ENCODE assay signal across 28 cellular contexts in genomic region chr7:26512737-26513136, GRCh38.
"Had no signal": no experiment of that assay in that cellular context is flagged by ENCODE, and none has a peak within 500 bp of the region (broad histone marks: within the 10 kb centered on the region; RNA-seq: fewer than 3 reads in every experiment).

No MANE protein-coding gene starts in this region.

- H3K36me3 ChIP-seq: adrenal gland, colonic mucosa, esophagus squamous epithelium, gastroesophageal sphincter had no signal

- H3K27ac ChIP-seq: adrenal gland, body of pancreas, colonic mucosa, epithelial cell of prostate, esophagus squamous epithelium, gastroesophageal sphincter had no signal

- H3K4me1 ChIP-seq: adrenal gland, colonic mucosa, esophagus squamous epithelium, gastroesophageal sphincter had no signal

- H3K27me3 ChIP-seq: adrenal gland, body of pancreas, colonic mucosa had no signal

- H3K4me3 ChIP-seq: adrenal gland, body of pancreas, colonic mucosa, esophagus squamous epithelium, gastroesophageal sphincter had no signal

- ATAC-seq: activated CD4-positive, alpha-beta T cell treated with anti-CD3 and anti-CD28 coated beads for 36 hours; activated CD8-positive, alpha-beta T cell treated with anti-CD3 and anti-CD28 coated beads, Interleukin-2, amount 10 ng/mL, durations not matched to agents 7 days and 5 days; activated naive CD8-positive, alpha-beta T cell treated with anti-CD3 and anti-CD28 coated beads, Interleukin-2, amount 50 U/mL, for 24 hours; activated T-cell treated with anti-CD3 and anti-CD28 coated beads, Interleukin-2, amount 50 U/mL, for 72 hours; body of pancreas; gastroesophageal sphincter had no signal

- DNase-seq: activated CD4-positive, alpha-beta memory T cell treated with anti-CD3 and anti-CD28 coated beads for 36 hours; activated CD4-positive, alpha-beta T cell treated with anti-CD3 and anti-CD28 coated beads for 36 hours; activated CD4-positive, alpha-beta T cell treated with anti-CD3 and anti-CD28 coated beads, Interleukin-2, amount 10 ng/mL, durations not matched to agents 24 days and 14 days; activated CD4-positive, CD25-positive, alpha-beta regulatory T cell; activated CD4-positive, CD25-positive, alpha-beta regulatory T cell treated with anti-CD3 and anti-CD28 coated beads, Interleukin-2, amount 50 U/mL, for 72 hours; activated CD8-positive, alpha-beta memory T cell treated with anti-CD3 and anti-CD28 coated beads, Interleukin-2, amount 50 U/mL, for 48 hours; activated CD8-positive, alpha-beta T cell treated with anti-CD3 and anti-CD28 coated beads, Interleukin-2, amount 10 ng/mL, durations not matched to agents 7 days and 5 days; activated gamma-delta T cell; activated naive CD4-positive, alpha-beta T cell; activated naive CD4-positive, alpha-beta T cell treated with anti-CD3 and anti-CD28 coated beads, Interleukin-2, amount 50 U/mL, for 16 hours; activated naive CD8-positive, alpha-beta T cell treated with anti-CD3 and anti-CD28 coated beads for 36 hours; activated naive CD8-positive, alpha-beta T cell treated with anti-CD3 and anti-CD28 coated beads, Interleukin-2, amount 50 U/mL, for 24 hours; activated T-cell treated with anti-CD3 and anti-CD28 coated beads for 4 hours; activated T-cell treated with anti-CD3 and anti-CD28 coated beads, Interleukin-2, amount 50 U/mL, for 24 hours; activated T-cell treated with anti-CD3 and anti-CD28 coated beads, Interleukin-2, amount 50 U/mL, for 72 hours; adrenal gland; amygdala; aorta; body of pancreas; caudate nucleus; colonic mucosa; effector CD8-positive, alpha-beta T cell; esophagus squamous epithelium; foreskin melanocyte; head of caudate nucleus; T-helper 2 cell had no signal

- H3K9me3 ChIP-seq: adrenal gland, body of pancreas, colonic mucosa, esophagus squamous epithelium, gastroesophageal sphincter had no signal
